Comparison of ENCODE assay signal across 8 cellular contexts in the genomic region with DNA sequence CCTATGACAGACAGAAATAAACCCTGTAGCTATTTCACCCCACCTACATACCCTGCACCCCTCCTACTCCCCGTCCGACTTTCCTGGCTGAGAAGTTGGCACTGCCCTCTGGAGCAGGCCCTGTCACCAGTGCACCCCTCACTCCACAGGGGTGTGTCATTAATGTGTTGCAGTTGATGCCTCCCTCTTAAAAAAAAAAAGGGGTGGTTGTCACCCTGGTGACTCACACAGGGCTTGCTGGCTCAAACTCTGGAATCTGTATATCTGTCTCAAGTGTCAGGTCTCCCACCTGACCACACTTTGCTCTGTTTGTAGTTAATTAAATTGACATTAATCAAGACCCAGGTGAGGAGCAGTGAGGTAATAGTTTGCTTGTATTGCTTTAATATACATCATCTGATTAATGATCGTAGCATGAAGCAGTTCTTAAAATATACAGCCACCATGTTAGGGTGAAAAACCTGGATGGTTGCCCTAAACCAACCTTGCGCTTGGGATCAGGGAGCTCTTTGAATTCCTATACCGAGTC. TPM values are rescaled to one million over a fixed set of nuclear protein-coding genes. Genes with fewer than 3 reads are reported as not detected.
A peak's percentile ranks its signal among the peaks of the same experiment; 100 is the strongest.
DNase-seq lines count a peak whose midpoint lies in the region; ATAC-seq and TF ChIP-seq lines count a peak whose summit lies in the region.

No MANE protein-coding gene starts in this region.

- peak overlapping the region; percentile 60 for H2AFZ ChIP-seq in GM23248

- peaks cover 7% of the 10 kb centered on the region; the same call in 1 of the 2 replicates for H4K20me1 ChIP-seq in GM23248 (ENCODE audit: insufficient read depth)

- DNase-seq in A673 (ENCODE audit: low spot score) (peak; percentile 37), GM23248 (peak; percentile 89), iris pigment epithelial cell (ENCODE audit: low read depth) (peak; percentile 30), GM13977 (ENCODE audit: low spot score) (no peak), middle frontal gyrus (ENCODE audit: extremely low spot score, low spot score) (no peak), NCI-H128 (lab: John Stamatoyannopoulos, UW; ENCODE audit: unreplicated experiment) (no peak), COR-L47 (lab: John Stamatoyannopoulos, UW) (no peak)
- DNase-seq in activated CD8-positive, alpha-beta T cell treated with anti-CD3 and anti-CD28 coated beads for 36 hours = peak; percentile 45

- POLR2A ChIA-PET in A673 (lab: Charles Lee; ENCODE audit: low non-redundant PET) = no interaction called here
- POLR2A ChIA-PET in activated CD8-positive, alpha-beta T cell treated with anti-CD3 and anti-CD28 coated beads for 36 hours (lab: Charles Lee) = interaction anchor here (1.3 to 2.0 kb wide), 2 partner anchors 15 to 78 kb away, joined by 3 to 10 read pairs; no protein-coding TSS in a partner anchor

- CTCF ChIA-PET in A673 (lab: Charles Lee) = interaction anchor here (0.9 kb wide), 1 partner anchor 87 kb away, joined by 3 read pairs; no protein-coding TSS in a partner anchor
- CTCF ChIA-PET in activated CD8-positive, alpha-beta T cell treated with anti-CD3 and anti-CD28 coated beads for 36 hours (lab: Charles Lee) = no interaction called here

- peaks cover 73% of the 10 kb centered on the region for H3K79me2 ChIP-seq in GM23248 (ENCODE audit: insufficient read depth)

- H3K4me3 ChIP-seq in A673 (ENCODE audit: low read depth, low read length, poor library complexity, severe bottlenecking) = no peak overlapping the region
- H3K4me3 ChIP-seq in GM23248 = no peak overlapping the region

- H3K9me3 ChIP-seq in A673 (ENCODE audit: low read depth, low read length, poor library complexity, severe bottlenecking) (no peaks in the 10 kb centered on the region), GM23248 (ENCODE audit: low read depth) (no peaks in the 10 kb centered on the region)

- peak overlapping the region; percentile 27 for H3K4me3 Mint-ChIP-seq in activated CD8-positive, alpha-beta T cell treated with anti-CD3 and anti-CD28 coated beads for 36 hours

- H3K9me2 ChIP-seq in GM23248 (ENCODE audit: insufficient read depth) = no peaks in the 10 kb centered on the region

- peak overlapping the region; percentile 64 for H3K9ac ChIP-seq in GM23248

- in situ Hi-C loops in GM23248 (cut with MboI) = no loop called here
- in situ Hi-C loops in GM13977 (cut with MboI; ENCODE audit: low pct_unique_long_range_greater_than_20kb, low sequenced_read_pairs, unreplicated experiment) = no loop called here

- H3K36me3 Mint-ChIP-seq in activated CD8-positive, alpha-beta T cell treated with anti-CD3 and anti-CD28 coated beads for 36 hours (ENCODE audit: low read depth) = peaks cover 9% of the 10 kb centered on the region

- H3K27me3 ChIP-seq in A673 (replicated peaks; ENCODE audit: insufficient read depth, low read depth, low read length, poor library complexity) (no peaks in the 10 kb centered on the region), GM23248 (replicated peaks; ENCODE audit: insufficient read depth) (no peaks in the 10 kb centered on the region)

- H3K27ac ChIP-seq in A673 (ENCODE audit: low read depth, low read length, poor library complexity, severe bottlenecking) (peak overlapping the region; percentile 63), GM23248 (peak overlapping the region; percentile 99)

- WGBS in GM23248 (ENCODE audit: low coverage in 1 of 2, low lambda C conversion rate in 2 of 2, missing lambda C conversion rate in 2 of 2), 2 experiments = 39% methylated on average over 5 of the region's 5 CpGs

- BruUV-seq in A673 (replicated peaks; lab: Mats Ljungman, UMichigan) = no TSS peak

- peaks cover 54% of the 10 kb centered on the region for H3K4me1 Mint-ChIP-seq in activated CD8-positive, alpha-beta T cell treated with anti-CD3 and anti-CD28 coated beads for 36 hours (ENCODE audit: low read depth)

- H3K4me2 ChIP-seq in GM23248 (ENCODE audit: unreplicated experiment) = peak overlapping the region; percentile 52

- H3K27me3 Mint-ChIP-seq in activated CD8-positive, alpha-beta T cell treated with anti-CD3 and anti-CD28 coated beads for 36 hours = no peaks in the 10 kb centered on the region

- H3K36me3 ChIP-seq in A673 (ENCODE audit: insufficient read depth, low read length, poor library complexity, severe bottlenecking) = no peaks in the 10 kb centered on the region
- H3K36me3 ChIP-seq in GM23248 (ENCODE audit: low read depth) = no peaks in the 10 kb centered on the region

- TF ChIP-seq CTCF in A673 (conservative IDR thresholded peaks at IDR 0.05; ENCODE audit: low read depth, low read length) (no peak), GM13977 (IDR thresholded peaks at IDR 0.05; ENCODE audit: extremely low read depth, insufficient read depth, missing control alignments) (no peak)
- no peak for TF ChIP-seq CTCF in activated CD8-positive, alpha-beta T cell treated with anti-CD3 and anti-CD28 coated beads for 36 hours (IDR thresholded peaks at IDR 0.05)

- intact Hi-C loops in A673 (cut with micrococcal nuclease; ENCODE audit: unreplicated experiment) = no loop called here
- intact Hi-C loops in activated CD8-positive, alpha-beta T cell treated with anti-CD3 and anti-CD28 coated beads for 36 hours (cut with micrococcal nuclease) = no loop called here

- peaks cover 47% of the 10 kb centered on the region for H3F3A ChIP-seq in GM23248 (ENCODE audit: insufficient read depth)

- H3K4me1 ChIP-seq in A673 (ENCODE audit: insufficient read depth, low read length, poor library complexity, severe bottlenecking) (peaks cover 46% of the 10 kb centered on the region), GM23248 (ENCODE audit: insufficient read depth) (peaks cover 55% of the 10 kb centered on the region)

- peak overlapping the region; percentile 74 for H3K27ac Mint-ChIP-seq in activated CD8-positive, alpha-beta T cell treated with anti-CD3 and anti-CD28 coated beads for 36 hours

- H3K9me3 Mint-ChIP-seq in activated CD8-positive, alpha-beta T cell treated with anti-CD3 and anti-CD28 coated beads for 36 hours = no peaks in the 10 kb centered on the region

- no peak for ATAC-seq in activated CD8-positive, alpha-beta T cell treated with anti-CD3 and anti-CD28 coated beads for 36 hours

RNA-seq across cellular contexts. Expression of a gene that starts 2.0 kb away (rescaled TPM):
- total RNA-seq in A673 (2021) = 202 and 218 TPM in 2 replicates
- 42.7 and 52.1 TPM in 2 replicates for total RNA-seq in GM23248 (2014; rRNA removed; shearing (Covaris generic))
- polyA plus RNA-seq in GM23248 (2016; fragmentation: Nextera tagmentation; extraction: Ambion mirVana) = 13.9 and 15.4 TPM in 2 replicates
- 100 to 1,000 TPM; 132 to 136 TPM for total RNA-seq in activated CD8-positive, alpha-beta T cell treated with anti-CD3 and anti-CD28 coated beads for 36 hours

Comparison
In these comparisons a context has a peak if more than half of its experiments do, and no peak if none do; other contexts are left out.
1. DNase-seq: peak in A673 (single experiment), GM23248 (single experiment), activated CD8-positive, alpha-beta T cell treated with anti-CD3 and anti-CD28 coated beads for 36 hours (single experiment) and iris pigment epithelial cell (single experiment); none in GM13977 (single experiment), middle frontal gyrus (single experiment), NCI-H128 (single experiment) and COR-L47 (single experiment).